ENCODE assay signal across 13 cellular contexts in genomic region chr6:142698751-142699150, GRCh38.
A peak's percentile ranks its signal among the peaks of the same experiment; 100 is the strongest.
DNase-seq lines count a peak whose midpoint lies in the region; TF ChIP-seq lines count a peak whose summit lies in the region.
"Had no signal": no experiment of that assay in that cellular context is flagged by ENCODE, and none has a peak within 500 bp of the region (broad histone marks: within the 10 kb centered on the region; RNA-seq: fewer than 3 reads in every experiment).

No MANE protein-coding gene starts in this region.

- peaks cover 21% of the 10 kb centered on the region for H3K4me1 ChIP-seq in Loucy (ENCODE audit: insufficient read depth, low read length, poor library complexity, severe bottlenecking)
- H3K4me1 ChIP-seq in mammary epithelial cell (ENCODE audit: insufficient read depth, low read length): peaks cover 20% of the 10 kb centered on the region

- peaks cover 58% of the 10 kb centered on the region for H3K4me1 Mint-ChIP-seq in nephron

- H3K36me3 ChIP-seq in Loucy (ENCODE audit: insufficient read depth, low read length) (no peaks in the 10 kb centered on the region), mammary epithelial cell (ENCODE audit: insufficient read depth, low read length) (no peaks in the 10 kb centered on the region)
- H3K36me3 ChIP-seq: cardiac muscle cell, esophagus muscularis mucosa, sigmoid colon had no signal

- in situ Hi-C loops in mammary epithelial cell (cut with MboI; ENCODE audit: low sequenced_read_pairs in 2 of 2) (loop anchor here (10.0 to 25.0 kb wide), 2 partner anchors 246 to 739 kb away; partner anchors contain the start of gene HIVEP2 (in 1 of the 2)), G401 (cut with HindIII; ENCODE audit: low sequenced_read_pairs) (no loop called here)

- no peak overlapping the region for H3K27ac ChIP-seq in mammary epithelial cell (ENCODE audit: insufficient read depth, low read depth, low read length)
- H3K27ac ChIP-seq: cardiac muscle cell, esophagus muscularis mucosa, sigmoid colon had no signal

- CTCF ChIA-PET in mammary epithelial cell (lab: Charles Lee; ENCODE audit: low non-redundant PET): interaction anchor here (0.6 kb wide), 1 partner anchor 147 kb away, joined by 4 read pairs; no protein-coding TSS in a partner anchor

- H3K79me2 ChIP-seq in Loucy (ENCODE audit: insufficient read depth, low read length) (no peaks in the 10 kb centered on the region), mammary epithelial cell (ENCODE audit: insufficient read depth, low read length) (no peaks in the 10 kb centered on the region)

- H3K4me2 ChIP-seq in Loucy (ENCODE audit: low read depth, low read length, poor library complexity, severe bottlenecking) (no peak overlapping the region), mammary epithelial cell (ENCODE audit: insufficient read depth, low read depth, low read length) (no peak overlapping the region)

- dilution Hi-C loops in mammary epithelial cell (cut with HindIII; ENCODE audit: low sequenced_read_pairs): no loop called here

- no peak overlapping the region for H3K9ac ChIP-seq in Loucy (ENCODE audit: low read depth, low read length, poor library complexity, severe bottlenecking)
- H3K9ac ChIP-seq in mammary epithelial cell (ENCODE audit: insufficient read depth, low read length): no peak overlapping the region

- no peak overlapping the region for H3K4me3 ChIP-seq in GM12864 (ENCODE audit: low read depth, low read length)
- H3K4me3 ChIP-seq in Loucy (ENCODE audit: low read length, poor library complexity, severe bottlenecking): no peak overlapping the region
- no peak overlapping the region for H3K4me3 ChIP-seq in mammary epithelial cell (replicated peaks in 1 of 3; ENCODE audit: insufficient read depth in 1 of 3, low read depth in 2 of 3, low read length in 3 of 3)
- H3K4me3 ChIP-seq: cardiac muscle cell, esophagus muscularis mucosa, sigmoid colon had no signal

- no peaks in the 10 kb centered on the region for H4K20me1 ChIP-seq in Loucy (ENCODE audit: insufficient read depth, low read length, poor library complexity, severe bottlenecking)
- no peaks in the 10 kb centered on the region for H4K20me1 ChIP-seq in mammary epithelial cell (ENCODE audit: insufficient read depth, low read length)

- intact Hi-C loops in mammary epithelial cell (cut with micrococcal nuclease): loop anchor here (10.0 kb wide), 1 partner anchor 1306 kb away; the partner anchor contains the start of gene PLAGL1

- H3K27ac Mint-ChIP-seq in nephron: peak overlapping the region in 2 of 3 experiments; percentile 70 to 76

- no peaks in the 10 kb centered on the region for H3K9me3 ChIP-seq in Loucy (ENCODE audit: insufficient read depth, low read depth, low read length)
- H3K9me3 ChIP-seq in mammary epithelial cell (replicated peaks; ENCODE audit: insufficient read depth, low read length): no peaks in the 10 kb centered on the region
- H3K9me3 ChIP-seq: esophagus muscularis mucosa, sigmoid colon had no signal

- H3K4me3 Mint-ChIP-seq in nephron: no peak overlapping the region

- no peak for DNase-seq in GM12864 (ENCODE audit: low read depth)
- DNase-seq in mammary epithelial cell: no peak
- DNase-seq in mucosa of gallbladder (ENCODE audit: low spot score): no peak
- DNase-seq in cortex of kidney (lab: John Stamatoyannopoulos, UW): no peak
- DNase-seq in NOMO-1 treated with DMSO at 0.1 percent for 48 hours (lab: John Stamatoyannopoulos, UW; ENCODE audit: unreplicated experiment): no peak
- DNase-seq in G401 (ENCODE audit: low spot score): no peak
- DNase-seq: activated CD4-positive, alpha-beta T cell treated with anti-CD3 and anti-CD28 coated beads for 48 hours; NCI-H1417 treated with DMSO at 0.1 percent for 48 hours; sigmoid colon had no signal

- no peaks in the 10 kb centered on the region for H3F3A ChIP-seq in Loucy (ENCODE audit: low read depth)

- 100% methylated on average over 2 of the region's 2 CpGs for WGBS in mammary epithelial cell (ENCODE audit: low coverage, missing lambda C conversion rate)

- H3K27me3 ChIP-seq in Loucy (ENCODE audit: insufficient read depth, low read length, poor library complexity, severe bottlenecking) (no peaks in the 10 kb centered on the region), mammary epithelial cell (ENCODE audit: insufficient read depth, low read length) (no peaks in the 10 kb centered on the region)
- H3K27me3 ChIP-seq: cardiac muscle cell, esophagus muscularis mucosa, sigmoid colon had no signal

- H2AFZ ChIP-seq in Loucy (ENCODE audit: low read length) (no peak overlapping the region), mammary epithelial cell (ENCODE audit: low read depth, low read length) (no peak overlapping the region)

- no peaks in the 10 kb centered on the region for H3K27me3 Mint-ChIP-seq in nephron (ENCODE audit: low read depth)

- TF ChIP-seq CTCF in GM12864 (IDR thresholded peaks at IDR 0.05; ENCODE audit: low read depth, low read length, missing control alignments) (peak; percentile 24), Loucy (conservative IDR thresholded peaks at IDR 0.05; ENCODE audit: low read length) (peak; percentile 58), mammary epithelial cell (conservative IDR thresholded peaks at IDR 0.05 in 1 of 2, IDR thresholded peaks at IDR 0.05 in 1 of 2; ENCODE audit: extremely low read depth in 1 of 2, insufficient read depth in 1 of 2, low read depth in 1 of 2, low read length in 2 of 2) (peak; percentile 33), nephron (IDR thresholded peaks at IDR 0.05; ENCODE audit: unreplicated experiment in 3 of 3) (no peak)

- H3K9me2 ChIP-seq in Loucy (replicated peaks; ENCODE audit: low read depth, low read length): no peaks in the 10 kb centered on the region

- no peaks in the 10 kb centered on the region for H3K36me3 Mint-ChIP-seq in nephron (ENCODE audit: low read depth)

- BruUV-seq in mammary epithelial cell (replicated peaks; lab: Mats Ljungman, UMichigan): no TSS peak

- H3K9me3 Mint-ChIP-seq in nephron: no peaks in the 10 kb centered on the region

Comparison
In these comparisons a context has a peak if more than half of its experiments do, and no peak if none do; other contexts are left out.
1. CTCF ChIP-seq: peak in GM12864 (single experiment), Loucy (single experiment) and mammary epithelial cell (2 of 2); none in nephron (0 of 3).